In the genomic region with DNA sequence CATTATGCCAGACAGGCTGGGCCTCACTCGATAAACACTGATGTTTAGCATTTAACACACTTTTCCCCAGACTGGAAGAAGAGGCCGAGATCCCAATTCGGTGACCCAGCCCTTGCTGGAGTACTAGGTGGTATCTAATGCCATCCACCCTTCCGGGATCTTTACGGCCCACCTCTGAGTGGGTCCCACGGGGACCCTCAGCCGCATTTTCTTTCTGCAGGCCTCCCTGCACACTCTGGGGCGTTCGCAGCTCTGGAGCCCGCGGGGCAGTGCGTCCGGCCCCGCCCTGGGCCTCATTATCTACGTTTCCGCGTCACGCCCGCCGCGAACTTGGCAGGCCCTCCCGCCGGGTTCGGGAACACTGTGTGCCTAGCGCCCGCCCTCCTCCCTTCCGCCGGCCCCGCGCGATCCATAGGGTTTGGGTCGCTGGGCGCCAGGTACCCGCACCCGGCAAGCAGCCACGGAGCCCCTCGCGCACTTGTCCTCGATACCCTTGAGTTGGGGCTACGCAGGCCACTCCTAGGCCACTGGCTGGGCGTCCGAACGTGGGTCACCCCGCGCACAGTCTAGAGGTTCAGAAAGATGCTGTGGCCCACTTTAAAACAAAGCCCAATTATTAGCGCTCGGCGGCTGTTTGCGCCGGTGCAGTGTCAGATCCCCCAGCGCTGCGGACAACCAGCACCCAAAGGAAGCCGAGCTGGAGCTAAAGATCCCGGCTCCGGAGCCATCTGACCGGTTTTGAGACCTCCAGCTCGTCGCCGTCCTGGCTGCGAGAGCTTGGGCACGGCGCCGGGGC, we compare ENCODE assay signal across 8 cellular contexts. TPM values are rescaled to one million over a fixed set of nuclear protein-coding genes. Genes with fewer than 3 reads are reported as not detected.
DNase-seq lines count a peak whose midpoint lies in the region; ATAC-seq and TF ChIP-seq lines count a peak whose summit lies in the region.

No MANE protein-coding gene starts in this region.

- WGBS in endodermal cell (ENCODE audit: insufficient coverage in 1 of 2, insufficient read length in 1 of 2), 2 experiments, result 15 to 23% methylated on average over 43 to 63 of the region's 63 CpGs
- WGBS in mesodermal cell (ENCODE audit: insufficient coverage in 2 of 2), 2 experiments, result 12 to 14% methylated on average over 50 to 59 of the region's 63 CpGs

- H3K4me3 ChIP-seq in CD4-positive, CD25-positive, alpha-beta regulatory T cell (ENCODE audit: low read depth, low read length), result peak overlapping the region; percentile 67
- H3K4me3 ChIP-seq in endodermal cell (ENCODE audit: low read length), result peak overlapping the region; percentile 72
- peak overlapping the region; percentile 38 for H3K4me3 ChIP-seq in mesodermal cell (ENCODE audit: extremely low read depth, insufficient read depth, low read length, poor library complexity, severe bottlenecking)

- H3K27me3 Mint-ChIP-seq in CD4-positive, CD25-positive, alpha-beta regulatory T cell, result peaks cover 5% of the 10 kb centered on the region
- peaks cover 75% of the 10 kb centered on the region for H3K27me3 Mint-ChIP-seq in endodermal cell (ENCODE audit: insufficient read depth)

- ATAC-seq in CD4-positive, CD25-positive, alpha-beta regulatory T cell (ENCODE audit: low read depth in 2 of 2), result peak; percentile 43 to 49

- peak; percentile 32 to 80 (median 51) for DNase-seq in CD4-positive, CD25-positive, alpha-beta regulatory T cell
- DNase-seq in NCI-H1930 (lab: John Stamatoyannopoulos, UW), result peak; percentile 26 to 32
- peak; percentile 40 to 48 (median 44) for DNase-seq in activated CD8-positive, alpha-beta memory T cell treated with anti-CD3 and anti-CD28 coated beads for 48 hours (ENCODE audit: low read depth in 2 of 3, low spot score in 2 of 3)
- DNase-seq in endodermal cell, result peak; percentile 71
- DNase-seq in stimulated activated CD8-positive, alpha-beta memory T cell treated with anti-CD3 and anti-CD28 coated beads, Interleukin-12 subunit alpha, Interleukin-12 subunit beta, amount 100 ng/mL, for 1 hour (ENCODE audit: low read depth), result peak; percentile 30
- DNase-seq in NCI-H526 treated with DMSO at 0.1 percent for 48 hours (lab: John Stamatoyannopoulos, UW), result no peak
- DNase-seq in NCI-H2107 (lab: John Stamatoyannopoulos, UW), result no peak

- H3K9me3 Mint-ChIP-seq in CD4-positive, CD25-positive, alpha-beta regulatory T cell, result no peaks in the 10 kb centered on the region
- H3K9me3 Mint-ChIP-seq in endodermal cell, result no peaks in the 10 kb centered on the region

- peak overlapping the region; percentile 95 to 97 (median 97) for H3K4me3 Mint-ChIP-seq in CD4-positive, CD25-positive, alpha-beta regulatory T cell
- peak overlapping the region; percentile 57 for H3K4me3 Mint-ChIP-seq in endodermal cell

- no peak overlapping the region for H3K9ac ChIP-seq in endodermal cell (ENCODE audit: extremely low read depth, low read length, poor library complexity, severe bottlenecking)

- H3K4me1 Mint-ChIP-seq in CD4-positive, CD25-positive, alpha-beta regulatory T cell, result peaks cover 9 to 41% (median 30%) of the 10 kb centered on the region in 4 donors
- H3K4me1 Mint-ChIP-seq in endodermal cell, result peaks cover 7% of the 10 kb centered on the region

- H3K36me3 ChIP-seq in CD4-positive, CD25-positive, alpha-beta regulatory T cell (ENCODE audit: control insufficient read depth, insufficient read depth, low read length), result no peaks in the 10 kb centered on the region
- H3K36me3 ChIP-seq in endodermal cell (ENCODE audit: control insufficient read depth, insufficient read depth, low read length) (no peaks in the 10 kb centered on the region), mesodermal cell (ENCODE audit: control insufficient read depth, insufficient read depth, low read length) (no peaks in the 10 kb centered on the region)

- no peaks in the 10 kb centered on the region for H3K27me3 ChIP-seq in CD4-positive, CD25-positive, alpha-beta regulatory T cell (ENCODE audit: control insufficient read depth, insufficient read depth, low read length)
- peaks cover 74% of the 10 kb centered on the region for H3K27me3 ChIP-seq in endodermal cell (ENCODE audit: control insufficient read depth, insufficient read depth, low read length, poor library complexity, severe bottlenecking)

- peaks cover 18% of the 10 kb centered on the region for H3K4me1 ChIP-seq in CD4-positive, CD25-positive, alpha-beta regulatory T cell (ENCODE audit: control insufficient read depth, insufficient read depth, low read length, poor library complexity, severe bottlenecking)
- no peaks in the 10 kb centered on the region for H3K4me1 ChIP-seq in endodermal cell (ENCODE audit: control insufficient read depth, insufficient read depth, low read length)
- H3K4me1 ChIP-seq in mesodermal cell (ENCODE audit: control insufficient read depth, insufficient read depth, low read length, poor library complexity, severe bottlenecking), result peaks cover 7% of the 10 kb centered on the region

- no peak for TF ChIP-seq CTCF in endodermal cell (conservative IDR thresholded peaks at IDR 0.05)

- H3K9me3 ChIP-seq in CD4-positive, CD25-positive, alpha-beta regulatory T cell (ENCODE audit: control insufficient read depth in 2 of 2, low read length in 2 of 2), result no peaks in the 10 kb centered on the region
- no peaks in the 10 kb centered on the region for H3K9me3 ChIP-seq in endodermal cell (ENCODE audit: control insufficient read depth, low read length)
- no peaks in the 10 kb centered on the region for H3K9me3 ChIP-seq in mesodermal cell (ENCODE audit: control insufficient read depth, low read length)

- H3K27ac ChIP-seq in CD4-positive, CD25-positive, alpha-beta regulatory T cell (ENCODE audit: insufficient read depth, low read length, poor library complexity, severe bottlenecking), result peak overlapping the region; percentile 85
- H3K27ac ChIP-seq in endodermal cell (ENCODE audit: low read depth, low read length) (no peak overlapping the region), mesodermal cell (ENCODE audit: low read depth, low read length, severe bottlenecking) (no peak overlapping the region)

- peak overlapping the region; percentile 85 to 92 (median 91) for H3K27ac Mint-ChIP-seq in CD4-positive, CD25-positive, alpha-beta regulatory T cell
- no peak overlapping the region for H3K27ac Mint-ChIP-seq in endodermal cell

- H3K36me3 Mint-ChIP-seq in CD4-positive, CD25-positive, alpha-beta regulatory T cell, result no peaks in the 10 kb centered on the region
- H3K36me3 Mint-ChIP-seq in endodermal cell (ENCODE audit: low read depth), result no peaks in the 10 kb centered on the region

RNA-seq across cellular contexts. Expression of gene EVA1C, which starts 0.9 kb away (rescaled TPM):
- total RNA-seq in CD4-positive, CD25-positive, alpha-beta regulatory T cell, result 8.3 TPM
- 10 to 100 TPM in 2 of 4 donors, 1 to 10 TPM in 2; 6.0 to 10.8 (median 8.9) TPM for polyA plus RNA-seq in CD4-positive, CD25-positive, alpha-beta regulatory T cell
- total RNA-seq in endodermal cell, result under 1 TPM in 1 of 2 donors, not detected in 1; 0.68 TPM
- polyA plus RNA-seq in endodermal cell (2013, experiment 1 of 2), result 1.1 TPM
- polyA plus RNA-seq in endodermal cell (2013, experiment 2 of 2), result 0.95 TPM
- polyA plus RNA-seq in mesodermal cell (2013, experiment 1 of 2), result not detected
- polyA plus RNA-seq in mesodermal cell (2013, experiment 2 of 2), result 0.51 TPM

RNA-seq across cellular contexts. Expression of gene URB1, which starts 18.8 kb away (rescaled TPM):
- total RNA-seq in CD4-positive, CD25-positive, alpha-beta regulatory T cell, result 9.4 TPM
- polyA plus RNA-seq in CD4-positive, CD25-positive, alpha-beta regulatory T cell, result 1 to 10 TPM; 1.5 to 3.2 (median 2.7) TPM
- 10 to 100 TPM in 1 of 2 donors, 1 to 10 TPM in 1; 9.4 to 14.0 TPM for total RNA-seq in endodermal cell
- polyA plus RNA-seq in endodermal cell (2013, experiment 1 of 2), result 9.7 TPM
- 9.0 TPM for polyA plus RNA-seq in endodermal cell (2013, experiment 2 of 2)
- 6.7 TPM for polyA plus RNA-seq in mesodermal cell (2013, experiment 1 of 2)
- 5.7 TPM for polyA plus RNA-seq in mesodermal cell (2013, experiment 2 of 2)

Comparison
In these comparisons a context has a peak if more than half of its experiments do, and no peak if none do; other contexts are left out.
1. DNase-seq: peak in CD4-positive, CD25-positive, alpha-beta regulatory T cell (3 of 3), NCI-H1930 (2 of 2), activated CD8-positive, alpha-beta memory T cell treated with anti-CD3 and anti-CD28 coated beads for 48 hours (3 of 3), endodermal cell (single experiment) and stimulated activated CD8-positive, alpha-beta memory T cell treated with anti-CD3 and anti-CD28 coated beads, Interleukin-12 subunit alpha, Interleukin-12 subunit beta, amount 100 ng/mL, for 1 hour (single experiment); none in NCI-H526 treated with DMSO at 0.1 percent for 48 hours (single experiment) and NCI-H2107 (single experiment).
2. Peak in every context shown above with its lines, with median percentiles within 50 percentile points of each other: H3K4me3 ChIP-seq.